ENCODE assay signal across 11 cellular contexts in the genomic region with DNA sequence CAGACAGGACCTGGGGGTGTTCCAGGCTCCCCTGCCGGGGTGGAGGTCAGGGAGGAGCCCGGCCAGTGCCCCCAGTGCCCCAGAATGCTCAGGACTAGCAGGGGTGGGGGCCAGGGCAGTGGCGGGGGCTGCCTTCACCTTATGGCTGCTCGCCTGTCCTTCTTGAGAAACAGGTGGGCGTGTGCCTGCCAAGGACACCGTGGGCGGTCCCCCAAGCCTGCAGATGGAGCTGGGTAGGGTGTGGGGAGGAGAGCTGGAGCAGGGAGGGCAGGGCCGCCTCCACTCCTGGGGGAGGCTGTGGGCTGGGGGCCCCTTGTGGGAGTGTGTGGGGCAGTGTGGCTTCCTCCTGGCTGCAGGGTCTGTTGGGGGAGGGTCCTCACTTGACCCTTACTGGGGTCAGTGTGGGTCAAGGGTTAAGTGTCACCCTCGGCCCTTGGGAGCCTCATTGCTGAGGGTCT.
DNase-seq lines count a peak whose midpoint lies in the region; ATAC-seq and TF ChIP-seq lines count a peak whose summit lies in the region.
"Had no signal": no experiment of that assay in that cellular context is flagged by ENCODE, and none has a peak within 500 bp of the region (broad histone marks: within the 10 kb centered on the region; RNA-seq: fewer than 3 reads in every experiment).

No MANE protein-coding gene starts in this region.

- H3K4me3 ChIP-seq in HUES48 (ENCODE audit: low read depth, low read length) (no peak overlapping the region), astrocyte of the spinal cord (ENCODE audit: low read depth, low read length) (no peak overlapping the region), right cardiac atrium (ENCODE audit: low read length) (no peak overlapping the region), skeletal muscle tissue (ENCODE audit: low read length in 3 of 3) (no peak overlapping the region)

- H3K4me1 ChIP-seq in HUES48 (ENCODE audit: control insufficient read depth, insufficient read depth, low read length): peaks cover 50% of the 10 kb centered on the region
- peaks cover 18% of the 10 kb centered on the region for H3K4me1 ChIP-seq in right cardiac atrium (ENCODE audit: control insufficient read depth, insufficient read depth, low read length)
- peaks cover 12 to 28% (median 25%) of the 10 kb centered on the region in 3 donors for H3K4me1 ChIP-seq in skeletal muscle tissue (ENCODE audit: control insufficient read depth in 3 of 3, insufficient read depth in 3 of 3, low read length in 3 of 3)

- peak; percentile 53 for DNase-seq in astrocyte of the spinal cord (ENCODE audit: low read depth, low spot score)
- DNase-seq in right cardiac atrium: peak; percentile 72 to 89 (median 88)
- no peak for DNase-seq in NCI-H2081 (lab: John Stamatoyannopoulos, UW)
- DNase-seq in SK-N-DZ (ENCODE audit: low spot score): no peak
- no peak for DNase-seq in amniotic stem cell (lab: John Stamatoyannopoulos, UW)
- DNase-seq: CD8-positive, alpha-beta T cell; natural killer cell; NCI-H2081 treated with DMSO at 0.1 percent for 48 hours had no signal

- peak overlapping the region; percentile 28 for H3K27ac ChIP-seq in HUES48 (ENCODE audit: low read depth, low read length)
- H3K27ac ChIP-seq in right cardiac atrium (ENCODE audit: low read length): peak overlapping the region; percentile 25
- H3K27ac ChIP-seq in skeletal muscle tissue (ENCODE audit: low read depth, low read length): peak overlapping the region; percentile 40

- H3K27me3 ChIP-seq in HUES48 (ENCODE audit: control insufficient read depth, insufficient read depth, low read length): no peaks in the 10 kb centered on the region
- no peaks in the 10 kb centered on the region for H3K27me3 ChIP-seq in right cardiac atrium (ENCODE audit: control insufficient read depth, insufficient read depth)
- no peaks in the 10 kb centered on the region for H3K27me3 ChIP-seq in skeletal muscle tissue (ENCODE audit: control insufficient read depth in 3 of 3, insufficient read depth in 3 of 3, low read length in 3 of 3)

- 23% methylated on average over 9 of the region's 9 CpGs for WGBS in right cardiac atrium

- intact Hi-C loops in right cardiac atrium (cut with DNase I): no loop called here

- ATAC-seq in right cardiac atrium (peak; percentile 61 to 77), HG03039 (IDR thresholded peaks at IDR 0.05; ENCODE audit: unreplicated experiment) (no peak)
- ATAC-seq: CD8-positive, alpha-beta T cell; natural killer cell had no signal

- H3K9ac ChIP-seq in HUES48 (ENCODE audit: low read depth, low read length) (no peak overlapping the region), skeletal muscle tissue (ENCODE audit: low read depth in 1 of 3, low read length in 3 of 3) (peak overlapping the region in 1 of 3 donors; percentile 40)

- peaks cover under 1% of the 10 kb centered on the region; the same call in 1 of the 2 replicates for H3K36me3 ChIP-seq in HUES48 (ENCODE audit: control insufficient read depth, insufficient read depth, low read length)
- H3K36me3 ChIP-seq in skeletal muscle tissue (ENCODE audit: control insufficient read depth in 3 of 3, insufficient read depth in 3 of 3, low read length in 3 of 3): peaks cover 3 to 11% (median 9%) of the 10 kb centered on the region in 3 donors

- H3K9me3 ChIP-seq in HUES48 (ENCODE audit: control insufficient read depth, insufficient read depth, low read length) (no peaks in the 10 kb centered on the region), right cardiac atrium (ENCODE audit: control insufficient read depth, low read length) (no peaks in the 10 kb centered on the region), skeletal muscle tissue (ENCODE audit: control insufficient read depth in 3 of 3, low read length in 3 of 3) (no peaks in the 10 kb centered on the region)

- in situ Hi-C loops in astrocyte of the spinal cord (cut with HindIII; ENCODE audit: low sequenced_read_pairs): no loop called here

- no peak for TF ChIP-seq CTCF in astrocyte of the spinal cord (IDR thresholded peaks at IDR 0.05; ENCODE audit: low read depth, low read length)

Comparison
In these comparisons a context has a peak if more than half of its experiments do, and no peak if none do; other contexts are left out.
1. DNase-seq: peak in astrocyte of the spinal cord (single experiment) and right cardiac atrium (3 of 3); none in NCI-H2081 (0 of 2), SK-N-DZ (single experiment) and amniotic stem cell (single experiment).
2. Peak in every context shown above with its lines, with median percentiles within 50 percentile points of each other: H3K27ac ChIP-seq.